ENCODE assay signal across 1 cellular context in the genomic region with DNA sequence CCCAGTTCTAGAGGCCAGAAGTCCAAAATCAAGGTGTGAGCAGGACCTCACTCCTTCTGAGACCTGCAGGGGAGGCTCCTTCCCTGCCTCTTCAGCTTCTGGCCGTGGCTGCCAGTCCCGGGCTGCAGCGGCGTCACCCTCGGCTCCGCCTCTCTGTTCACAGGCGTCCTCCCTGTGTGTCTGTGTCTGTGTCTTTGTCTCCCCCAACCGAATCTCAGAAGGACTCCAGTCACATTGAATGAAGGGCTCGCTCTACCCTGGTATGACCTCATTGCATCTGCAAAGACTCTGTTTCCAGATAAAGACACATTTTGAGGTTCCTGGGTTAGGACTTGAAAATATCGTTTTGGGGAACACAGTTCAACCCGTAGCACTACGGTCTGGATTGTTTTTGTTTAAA.
TF ChIP-seq lines count a peak whose summit lies in the region.

No MANE protein-coding gene starts in this region.

TF ChIP-seq in K562, 482 proteins besides CTCF, POLR2A, EP300 and RAD21 (continued from another document):
- TF ChIP-seq, protein P1, sequence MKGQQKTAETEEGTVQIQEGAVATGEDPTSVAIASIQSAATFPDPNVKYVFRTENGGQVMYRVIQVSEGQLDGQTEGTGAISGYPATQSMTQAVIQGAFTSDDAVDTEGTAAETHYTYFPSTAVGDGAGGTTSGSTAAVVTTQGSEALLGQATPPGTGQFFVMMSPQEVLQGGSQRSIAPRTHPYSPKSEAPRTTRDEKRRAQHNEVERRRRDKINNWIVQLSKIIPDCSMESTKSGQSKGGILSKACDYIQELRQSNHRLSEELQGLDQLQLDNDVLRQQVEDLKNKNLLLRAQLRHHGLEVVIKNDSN (CRISPR knock-in tag; IDR thresholded peaks at IDR 0.05) = no peak
- TF ChIP-seq RNF2 (IDR thresholded peaks at IDR 0.05) = peak; percentile 38; the same call in 1 of the 2 replicates
- TF ChIP-seq MCM5 (IDR thresholded peaks at IDR 0.05; ENCODE audit: low read depth) = no peak
- peak; percentile 14 for TF ChIP-seq ZFP36 (IDR thresholded peaks at IDR 0.05; ENCODE audit: low read depth, low read length, partially characterized antibody)
